Comparison of ENCODE assay signal across 8 cellular contexts in the genomic region with DNA sequence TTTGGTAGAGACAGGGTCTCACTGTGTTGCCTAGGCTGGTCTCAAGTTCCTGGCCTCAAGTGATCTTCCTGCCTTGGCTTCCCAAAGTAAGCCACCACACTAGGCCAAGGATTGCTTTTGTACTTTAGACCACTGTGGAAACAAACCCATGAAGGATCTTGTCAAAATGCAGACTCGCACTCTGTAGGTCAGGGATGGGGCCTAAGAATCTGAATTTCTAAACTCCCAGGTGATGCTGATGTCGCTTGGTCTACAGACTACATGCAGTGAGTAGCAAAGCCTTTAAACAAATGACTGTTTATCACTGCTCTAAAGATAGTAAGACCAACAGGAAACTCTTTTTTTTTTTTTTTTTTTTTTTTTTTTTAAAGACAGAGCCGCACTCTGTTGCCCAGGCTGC. TPM values are rescaled to one million over a fixed set of nuclear protein-coding genes. Genes with fewer than 3 reads are reported as not detected.
DNase-seq lines count a peak whose midpoint lies in the region; ATAC-seq and TF ChIP-seq lines count a peak whose summit lies in the region.

No MANE protein-coding gene starts in this region.

- H3K4me1 ChIP-seq in ACC112 (ENCODE audit: control insufficient read depth, insufficient read depth, low read length, unreplicated experiment) = peaks cover 15% of the 10 kb centered on the region
- H3K4me1 ChIP-seq in neuronal stem cell (ENCODE audit: control insufficient read depth in 2 of 2, insufficient read depth in 1 of 2, low read depth in 1 of 2, low read length in 2 of 2) = no peaks in the 10 kb centered on the region

- no peak overlapping the region for H2BK12ac ChIP-seq in neuronal stem cell (ENCODE audit: low read length)

- H4K91ac ChIP-seq in neuronal stem cell (ENCODE audit: low read depth, low read length, poor library complexity) = no peak overlapping the region

- no peak for DNase-seq in neuronal stem cell (ENCODE audit: low spot score)
- DNase-seq in H4 (ENCODE audit: low spot score) = no peak
- DNase-seq in activated CD4-positive, alpha-beta T cell treated with anti-CD3 and anti-CD28 coated beads, Interleukin-2, amount 50 U/mL, for 4 hours = no peak
- no peak for DNase-seq in SW480 (ENCODE audit: low spot score)

- H3K9ac ChIP-seq in neuronal stem cell (ENCODE audit: low read depth, low read length, poor library complexity) = no peak overlapping the region

- no peaks in the 10 kb centered on the region for H3K79me2 ChIP-seq in ACC112 (ENCODE audit: control insufficient read depth, insufficient read depth, low read length, unreplicated experiment)

- H3K4me2 ChIP-seq in neuronal stem cell (ENCODE audit: insufficient read depth, low read length, poor library complexity, severe bottlenecking) = no peak overlapping the region

- H3K27ac ChIP-seq in ACC112 (ENCODE audit: low read depth, low read length) = peak overlapping the region; percentile 58; the same call in 1 of the 2 replicates
- peak overlapping the region; percentile 48; the same call in 1 of the 2 replicates for H3K27ac ChIP-seq in VCaP
- H3K27ac ChIP-seq in neuronal stem cell (replicated peaks; ENCODE audit: low read length) = no peak overlapping the region

- H3K36me3 ChIP-seq in ACC112 (ENCODE audit: insufficient read depth, low read length) = no peaks in the 10 kb centered on the region
- H3K36me3 ChIP-seq in neuronal stem cell (replicated peaks in 1 of 2; ENCODE audit: control insufficient read depth in 2 of 2, insufficient read depth in 2 of 2, low read length in 2 of 2) = no peaks in the 10 kb centered on the region

- H2AK5ac ChIP-seq in neuronal stem cell (ENCODE audit: low read depth, low read length) = no peak overlapping the region

- H3K27me3 ChIP-seq in ACC112 (ENCODE audit: insufficient read depth, low read length) = no peaks in the 10 kb centered on the region
- no peaks in the 10 kb centered on the region for H3K27me3 ChIP-seq in neuronal stem cell (ENCODE audit: control insufficient read depth in 3 of 3, insufficient read depth in 3 of 3, low read depth in 1 of 3, low read length in 3 of 3)

- H3K14ac ChIP-seq in neuronal stem cell (ENCODE audit: low read length) = no peak overlapping the region

- no peak overlapping the region for H2BK15ac ChIP-seq in neuronal stem cell (ENCODE audit: low read length)

- H3K18ac ChIP-seq in neuronal stem cell (ENCODE audit: low read length) = no peak overlapping the region

- no peak overlapping the region for H2BK5ac ChIP-seq in neuronal stem cell (ENCODE audit: low read length)

- TF ChIP-seq CTCF in VCaP (conservative IDR thresholded peaks at IDR 0.05) = no peak

- WGBS in neuronal stem cell (ENCODE audit: extremely low coverage in 2 of 2, insufficient read length in 2 of 2, insufficient replicate concordance in 1 of 2), 2 donors = no CpG with 5 or more reads among the region's 3 CpGs

- H3K23ac ChIP-seq in neuronal stem cell (ENCODE audit: low read depth, low read length, poor library complexity) = no peak overlapping the region

- H2BK120ac ChIP-seq in neuronal stem cell (ENCODE audit: low read depth, low read length) = no peak overlapping the region

- no peak overlapping the region for H3K4ac ChIP-seq in neuronal stem cell (ENCODE audit: low read length)

- ATAC-seq in GM19035 (IDR thresholded peaks at IDR 0.05; ENCODE audit: unreplicated experiment) (peak; percentile 84), HG02973 (IDR thresholded peaks at IDR 0.05; ENCODE audit: unreplicated experiment) (peak; percentile 57)

- no peaks in the 10 kb centered on the region for H3K9me3 ChIP-seq in neuronal stem cell (replicated peaks in 1 of 2; ENCODE audit: control insufficient read depth in 2 of 2, insufficient read depth in 1 of 2, low read depth in 1 of 2, low read length in 2 of 2)

- H3K79me1 ChIP-seq in neuronal stem cell (ENCODE audit: low read depth, low read length) = no peaks in the 10 kb centered on the region

- no peak overlapping the region for H3K4me3 ChIP-seq in ACC112 (ENCODE audit: low read depth, low read length)
- H3K4me3 ChIP-seq in neuronal stem cell (ENCODE audit: low read length in 2 of 2) = no peak overlapping the region

- H2AFZ ChIP-seq in ACC112 (ENCODE audit: low read length, unreplicated experiment) = no peak overlapping the region
- H2AFZ ChIP-seq in neuronal stem cell (ENCODE audit: low read length) = no peak overlapping the region

- no peak overlapping the region for H4K8ac ChIP-seq in neuronal stem cell (ENCODE audit: low read depth, low read length)

RNA-seq across cellular contexts. Expression of gene MUTYH, which starts 54.1 kb away (rescaled TPM):
- 32.5 TPM for polyA plus RNA-seq in neuronal stem cell (2013, experiment 1 of 2)
- polyA plus RNA-seq in neuronal stem cell (2013, experiment 2 of 2) = 30.7 TPM
- 11.3 TPM in 2 replicates for total RNA-seq in H4 (2014; rRNA removed; shearing (Covaris generic))

RNA-seq across cellular contexts. Expression of gene TOE1, which starts 54.4 kb away (rescaled TPM):
- polyA plus RNA-seq in neuronal stem cell (2013, experiment 1 of 2) = 4.1 TPM
- polyA plus RNA-seq in neuronal stem cell (2013, experiment 2 of 2) = 4.4 TPM
- 37.1 and 42.0 TPM in 2 replicates for total RNA-seq in H4 (2014; rRNA removed; shearing (Covaris generic))
